ENCODE assay signal across 9 cellular contexts in genomic region chr13:113489549-113490495, GRCh38. TPM values are rescaled to one million over a fixed set of nuclear protein-coding genes. Genes with fewer than 3 reads are reported as not detected.
DNase-seq lines count a peak whose midpoint lies in the region; ATAC-seq, FAIRE-seq and TF ChIP-seq lines count a peak whose summit lies in the region.
"Had no signal": no experiment of that assay in that cellular context is flagged by ENCODE, and none has a peak within 500 bp of the region (broad histone marks: within the 10 kb centered on the region; RNA-seq: fewer than 3 reads in every experiment).

No MANE protein-coding gene starts in this region.

- peaks cover 23% of the 10 kb centered on the region for H3F3A ChIP-seq in SK-N-SH (replicated peaks; ENCODE audit: insufficient read depth)

- RAD21 ChIA-PET in GM12878 (lab: Charles Lee; ENCODE audit: unreplicated experiment): interaction anchor here (0.5 to 1.6 kb wide), 3 partner anchors 39 to 824 kb away, joined by 3 to 5 read pairs (median 4); no protein-coding TSS in a partner anchor

- intact Hi-C loops in GM12878 (cut with micrococcal nuclease; ENCODE audit: unreplicated experiment): loop anchor here (5.0 kb wide), 2 partner anchors 97 to 193 kb away; partner anchors contain the start of gene LAMP1

- WGBS in SK-N-SH (ENCODE audit: low lambda C conversion rate): 5% methylated on average over 11 of the region's 54 CpGs
- WGBS in GM12878 (ENCODE audit: insufficient coverage, insufficient replicate concordance, low lambda C conversion rate, missing lambda C conversion rate): 14% methylated on average over 33 of the region's 54 CpGs

- BruUV-seq in GM12878 (replicated peaks; lab: Mats Ljungman, UMichigan): no TSS peak

- SMC1A ChIA-PET in GM12878 (lab: Charles Lee; ENCODE audit: uncharacterized antibody, unreplicated experiment): interaction anchor here (3.3 kb wide), 1 partner anchor 8 kb away, joined by 21 read pairs; no protein-coding TSS in a partner anchor

- CTCF ChIA-PET in SK-N-SH (lab: Yijun Ruan, JAX) (interaction anchor here (1.0 to 6.5 kb wide), 9 partner anchors 9 to 73 kb away, joined by 3 to 41 read pairs (median 5); partner anchors contain the start of gene ADPRHL1), GM12878 (lab: Yijun Ruan, JAX) (interaction anchor here (1.1 to 2.0 kb wide), 3 partner anchors 9 to 73 kb away, joined by 3 to 6 read pairs (median 4); no protein-coding TSS in a partner anchor)

- H3K4me2 ChIP-seq in SK-N-SH (peak overlapping the region; percentile 92), GM12878 (ENCODE audit: control insufficient read depth, insufficient read depth) (peak overlapping the region; percentile 87)

- TF ChIP-seq EP300 in SK-N-SH (IDR thresholded peaks at IDR 0.05; ENCODE audit: borderline replicate concordance in 1 of 2, low read depth in 1 of 2, low read length in 1 of 2) (no peak), GM12878 (IDR thresholded peaks at IDR 0.05; ENCODE audit: borderline replicate concordance in 1 of 2, control insufficient read depth in 1 of 2, low read depth in 2 of 2, low read length in 2 of 2) (no peak)

- FAIRE-seq in GM12878 (lab: Jason Lieb, UNC): no peak
- FAIRE-seq: TTC549 had no signal

- TF ChIP-seq RAD21 in SK-N-SH (IDR thresholded peaks at IDR 0.05; ENCODE audit: low read length) (no peak), GM12878 (IDR thresholded peaks at IDR 0.05; ENCODE audit: insufficient read depth, low read depth, low read length) (no peak)

- no peak for TF ChIP-seq POLR2A in GM12878 (IDR thresholded peaks at IDR 0.05; ENCODE audit: low read depth, low read length)

- peaks cover 92% of the 10 kb centered on the region for H3K79me2 ChIP-seq in SK-N-SH (ENCODE audit: insufficient read depth)
- H3K79me2 ChIP-seq in GM12878 (ENCODE audit: control insufficient read depth, insufficient read depth, low read length): peaks cover 81% of the 10 kb centered on the region

- TF ChIP-seq CTCF in SK-N-SH (IDR thresholded peaks at IDR 0.05): no peak
- TF ChIP-seq CTCF in GM12878 (IDR thresholded peaks at IDR 0.05 in 2 of 3, conservative IDR thresholded peaks at IDR 0.05 in 1 of 3; ENCODE audit: control insufficient read depth in 2 of 3, extremely low read depth in 1 of 3, insufficient read depth in 1 of 3, low read depth in 3 of 3, low read length in 3 of 3): no peak

- H3K9ac ChIP-seq in SK-N-SH (peak overlapping the region; percentile 95), GM12878 (ENCODE audit: control insufficient read depth, insufficient read depth, low read length) (peak overlapping the region; percentile 75)

- no peaks in the 10 kb centered on the region for H3K9me2 ChIP-seq in SK-N-SH

- H2AFZ ChIP-seq in SK-N-SH (ENCODE audit: low read depth) (peak overlapping the region; percentile 57), GM12878 (ENCODE audit: control insufficient read depth, low read depth, low read length) (peak overlapping the region; percentile 81)

- ATAC-seq in GM21367 (IDR thresholded peaks at IDR 0.05; ENCODE audit: unreplicated experiment): peak; percentile 9
- ATAC-seq in GM12878: peak; percentile 32

- POLR2A ChIA-PET in SK-N-SH (lab: Yijun Ruan, JAX) (interaction anchor here (1.1 to 1.3 kb wide), 2 partner anchors 13 to 56 kb away, joined by 4 read pairs; no protein-coding TSS in a partner anchor), GM12878 (lab: Charles Lee) (interaction anchor here (0.6 kb wide), 2 partner anchors 22 to 27 kb away, joined by 3 to 4 read pairs; no protein-coding TSS in a partner anchor)

- H3K27ac ChIP-seq in SK-N-SH (ENCODE audit: low read depth in 2 of 2, low read length in 1 of 2): peak overlapping the region; percentile 52 to 79
- peak overlapping the region; percentile 72 for H3K27ac ChIP-seq in GM12878 (ENCODE audit: control insufficient read depth, insufficient read depth)

- H3K4me1 ChIP-seq in SK-N-SH (ENCODE audit: control insufficient read depth in 1 of 2, insufficient read depth in 2 of 2, low read depth in 1 of 2, low read length in 1 of 2) (peaks cover 24 to 56% of the 10 kb centered on the region in 2 experiments; a peak in 3 of 4 replicates), GM12878 (ENCODE audit: control insufficient read depth, insufficient read depth, low read length) (peaks cover 23% of the 10 kb centered on the region)

- DNase-seq in COLO668 (lab: John Stamatoyannopoulos, UW; ENCODE audit: unreplicated experiment) (peak; percentile 68), HPDE6-E6E7 (ENCODE audit: extremely low spot score) (peak; percentile 25), SK-N-SH (peak; percentile 55), GM12878 (ENCODE audit: low read depth, low spot score) (no peak), inferior parietal cortex (ENCODE audit: extremely low spot score) (peak; percentile 11), SKM-1 (lab: John Stamatoyannopoulos, UW; ENCODE audit: unreplicated experiment) (no peak)
- peak; percentile 5 to 16 for DNase-seq in stimulated activated CD4-positive, alpha-beta T cell treated with anti-CD3 and anti-CD28 coated beads, Interleukin-12 subunit alpha, Interleukin-12 subunit beta, amount 100 ng/mL, for 24 hours (ENCODE audit: low read depth in 2 of 2)

- in situ Hi-C loops in GM12878 (cut with MboI): no loop called here

- H3K9me3 ChIP-seq in SK-N-SH (no peaks in the 10 kb centered on the region), GM12878 (replicated peaks; ENCODE audit: control insufficient read depth, insufficient read depth, low read length) (no peaks in the 10 kb centered on the region)

- H3K36me3 ChIP-seq in SK-N-SH (replicated peaks in 1 of 2; ENCODE audit: control insufficient read depth in 1 of 2, insufficient read depth in 2 of 2, low read length in 1 of 2) (peaks cover 4 to 14% of the 10 kb centered on the region in 2 experiments), GM12878 (ENCODE audit: control insufficient read depth in 2 of 2, insufficient read depth in 2 of 2, low read length in 1 of 2) (peaks cover 0 to under 1% of the 10 kb centered on the region in 2 experiments; a peak in 3 of 4 replicates)

- H3K4me3 ChIP-seq in SK-N-SH (ENCODE audit: low read depth in 2 of 2, low read length in 1 of 2): peak overlapping the region; percentile 65 to 83
- H3K4me3 ChIP-seq in GM12878: peak overlapping the region; percentile 68

- H4K20me1 ChIP-seq in SK-N-SH (ENCODE audit: insufficient read depth): peaks cover 43% of the 10 kb centered on the region
- H4K20me1 ChIP-seq in GM12878 (ENCODE audit: control insufficient read depth, insufficient read depth): no peaks in the 10 kb centered on the region

- H3K27me3 ChIP-seq in SK-N-SH (ENCODE audit: insufficient read depth): no peaks in the 10 kb centered on the region
- no peaks in the 10 kb centered on the region for H3K27me3 ChIP-seq in GM12878 (replicated peaks in 1 of 2; ENCODE audit: control insufficient read depth in 2 of 2, insufficient read depth in 2 of 2, low read length in 1 of 2)

TF ChIP-seq in GM12878, 131 proteins besides CTCF, POLR2A, EP300 and RAD21 (continues in another document):
- no peak for TF ChIP-seq MYC (IDR thresholded peaks at IDR 0.05; ENCODE audit: insufficient read depth, insufficient read length, insufficient replicate concordance, low read length, severe bottlenecking)

RNA-seq across cellular contexts. Expression of gene DCUN1D2, which starts 0.7 kb away (rescaled TPM):
- polyA plus RNA-seq in SK-N-SH (2012; rRNA removed): 11.0 and 13.0 TPM in 2 replicates
- 7.2 and 7.4 TPM in 2 replicates for polyA plus RNA-seq in SK-N-SH (2012; cell fraction: cytosol; rRNA removed)
- polyA plus RNA-seq in SK-N-SH (2012; cell fraction: nucleus; rRNA removed): 58.3 and 68.7 TPM in 2 replicates
- total RNA-seq in GM12878 (2013; cell fraction: nucleolus; rRNA removed): 60.4 and 60.5 TPM in 2 replicates
- total RNA-seq in GM12878 (2014; rRNA removed): 12.3 and 13.6 TPM in 2 replicates
- total RNA-seq in GM12878 (2014; rRNA removed; fragmentation: Illumina TruSeq; extraction: Trizol): 8.6 and 11.0 TPM in 2 replicates
- total RNA-seq in GM12878 (2021): 10.6 and 23.6 TPM in 2 replicates
- polyA plus RNA-seq in GM12878 (2011; ENCODE audit: low read depth): 10.5 TPM
- polyA plus RNA-seq in GM12878 (2011; rRNA removed): 7.7 and 9.9 TPM in 2 replicates
- 6.8 and 7.3 TPM in 2 replicates for polyA plus RNA-seq in GM12878 (2011; cell fraction: cytosol; rRNA removed)
- 17.9 and 28.0 TPM in 2 replicates for polyA plus RNA-seq in GM12878 (2011; cell fraction: nucleus; rRNA removed)
- polyA plus RNA-seq in GM12878 (2012): 8.3 and 9.6 TPM in 2 replicates
- polyA plus RNA-seq in GM12878 (2014; fragmentation: Illumina TruSeq; extraction: Trizol): 13.7 and 14.7 TPM in 2 replicates
- polyA plus RNA-seq in GM12878 (2014; fragmentation: Nextera tagmentation; extraction: Ambion mirVana): 1 to 10 TPM; 2.5 to 3.0 TPM
- polyA plus RNA-seq in GM12878 (2014; rRNA removed): 15.7 and 18.6 TPM in 2 replicates
- polyA plus RNA-seq in GM12878 (2016; fragmentation: Nextera tagmentation; extraction: Ambion mirVana): 1 to 10 TPM; 6.1 to 6.2 TPM
- polyA minus RNA-seq in GM12878 (2011; rRNA and poly(A)+ RNA removed): 7.8 and 8.9 TPM in 2 replicates
- polyA minus RNA-seq in GM12878 (2011; cell fraction: cytosol; rRNA and poly(A)+ RNA removed): 2.4 TPM in 2 replicates
- polyA minus RNA-seq in GM12878 (2011; cell fraction: nucleus; rRNA and poly(A)+ RNA removed): 5.7 and 15.1 TPM in 2 replicates

RNA-seq across cellular contexts. Expression of gene ADPRHL1, which starts 36.5 kb away (rescaled TPM):
- 1.0 and 1.2 TPM in 2 replicates for polyA plus RNA-seq in SK-N-SH (2012; rRNA removed)
- polyA plus RNA-seq in SK-N-SH (2012; cell fraction: cytosol; rRNA removed): 0.64 and 0.81 TPM in 2 replicates
- polyA plus RNA-seq in SK-N-SH (2012; cell fraction: nucleus; rRNA removed): 4.6 and 4.9 TPM in 2 replicates
- total RNA-seq in GM12878 (2013; cell fraction: nucleolus; rRNA removed): 0.21 TPM in 1 of 2 replicates, not detected in the other
- 1.1 and 1.9 TPM in 2 replicates for total RNA-seq in GM12878 (2014; rRNA removed)
- 0.94 and 1.0 TPM in 2 replicates for total RNA-seq in GM12878 (2014; rRNA removed; fragmentation: Illumina TruSeq; extraction: Trizol)
- total RNA-seq in GM12878 (2021): 1.2 and 1.6 TPM in 2 replicates
- 0.72 TPM for polyA plus RNA-seq in GM12878 (2011; ENCODE audit: low read depth)
- polyA plus RNA-seq in GM12878 (2011; rRNA removed): 0.04 and 0.05 TPM in 2 replicates
- polyA plus RNA-seq in GM12878 (2011; cell fraction: cytosol; rRNA removed): 0.09 and 0.10 TPM in 2 replicates
- 0.18 and 0.19 TPM in 2 replicates for polyA plus RNA-seq in GM12878 (2011; cell fraction: nucleus; rRNA removed)
- 1.0 and 1.2 TPM in 2 replicates for polyA plus RNA-seq in GM12878 (2012)
- polyA plus RNA-seq in GM12878 (2014; fragmentation: Illumina TruSeq; extraction: Trizol): 0.90 and 1.1 TPM in 2 replicates
- polyA plus RNA-seq in GM12878 (2014; fragmentation: Nextera tagmentation; extraction: Ambion mirVana): under 1 TPM; 0.10 to 0.13 TPM
- 0.63 and 1.4 TPM in 2 replicates for polyA plus RNA-seq in GM12878 (2014; rRNA removed)
- 1 to 10 TPM in 1 of 2 experiments, under 1 TPM in 1; 0.80 to 1.1 TPM for polyA plus RNA-seq in GM12878 (2016; fragmentation: Nextera tagmentation; extraction: Ambion mirVana)
- not detected in 2 replicates for polyA minus RNA-seq in GM12878 (2011; rRNA and poly(A)+ RNA removed)
- polyA minus RNA-seq in GM12878 (2011; cell fraction: cytosol; rRNA and poly(A)+ RNA removed): not detected in 2 replicates
- polyA minus RNA-seq in GM12878 (2011; cell fraction: nucleus; rRNA and poly(A)+ RNA removed): 0.96 TPM in 1 of 2 replicates, not detected in the other

Comparison
In these comparisons a context has a peak if more than half of its experiments do, and no peak if none do; other contexts are left out.
1. DNase-seq: peak in COLO668 (single experiment), HPDE6-E6E7 (single experiment), SK-N-SH (single experiment), inferior parietal cortex (single experiment) and stimulated activated CD4-positive, alpha-beta T cell treated with anti-CD3 and anti-CD28 coated beads, Interleukin-12 subunit alpha, Interleukin-12 subunit beta, amount 100 ng/mL, for 24 hours (2 of 2); none in GM12878 (single experiment) and SKM-1 (single experiment).